ENCODE assay signal across 20 cellular contexts in genomic region chr16:8564934-8565345, GRCh38. TPM values are rescaled to one million over a fixed set of nuclear protein-coding genes. Genes with fewer than 3 reads are reported as not detected.
DNase-seq lines count a peak whose midpoint lies in the region; ATAC-seq, FAIRE-seq and TF ChIP-seq lines count a peak whose summit lies in the region.
"Had no signal": no experiment of that assay in that cellular context is flagged by ENCODE, and none has a peak within 500 bp of the region (broad histone marks: within the 10 kb centered on the region; RNA-seq: fewer than 3 reads in every experiment).

No MANE protein-coding gene starts in this region.

- H3K27me3 ChIP-seq in GM23338 (ENCODE audit: insufficient read depth) (no peaks in the 10 kb centered on the region; the same call in 1 of the 2 replicates), K562 (ENCODE audit: control insufficient read depth in 2 of 2, insufficient read depth in 2 of 2, low read length in 2 of 2) (peaks cover 5 to 16% of the 10 kb centered on the region in 2 experiments; a peak in 3 of 5 replicates)

- 0% methylated on average over 1 of the region's 1 CpG for WGBS in K562 (ENCODE audit: insufficient coverage, low coverage, missing lambda C conversion rate)

- CTCF ChIA-PET in HEK293 (lab: Yijun Ruan, JAX) (no interaction called here), K562 (lab: Yijun Ruan, JAX; ENCODE audit: low intra/inter-chr PET ratio) (no interaction called here)

- H3K27ac Mint-ChIP-seq in GM23338, result no peak overlapping the region
- H3K27ac Mint-ChIP-seq: CD4-positive, alpha-beta T cell had no signal

- H3K9me3 Mint-ChIP-seq in GM23338, result peaks cover 3% of the 10 kb centered on the region; the same call in 2 of the 3 replicates
- H3K9me3 Mint-ChIP-seq: CD4-positive, alpha-beta T cell had no signal

- H3K36me3 Mint-ChIP-seq in GM23338 (ENCODE audit: low read depth), result no peaks in the 10 kb centered on the region; the same call in 2 of the 3 replicates

- H3K9me1 ChIP-seq in K562 (ENCODE audit: control insufficient read depth, insufficient read depth, low read length), result no peaks in the 10 kb centered on the region

- H3K9me3 ChIP-seq in HEK293 (ENCODE audit: control insufficient read depth, insufficient read depth, low read depth, low read length) (no peaks in the 10 kb centered on the region), K562 (replicated peaks; ENCODE audit: control insufficient read depth, insufficient read depth, low read depth, low read length) (peaks cover 4% of the 10 kb centered on the region; the same call in 1 of the 2 replicates)
- H3K9me3 ChIP-seq: Caco-2 had no signal

- TF ChIP-seq RAD21 in K562 (CRISPR knock-in tag; conservative IDR thresholded peaks at IDR 0.05 in 1 of 2, IDR thresholded peaks at IDR 0.05 in 1 of 2), result no peak

- FAIRE-seq in K562 (lab: Jason Lieb, UNC), result no peak
- FAIRE-seq: A204.1, D721Med, G401.6, H54 had no signal

- in situ Hi-C loops in K562 (cut with MboI), result loop anchor here (5.0 to 25.0 kb wide), 2 partner anchors 317 to 1597 kb away; partner anchors contain the start of gene LITAFD

- H4K20me1 ChIP-seq in GM23338 (replicated peaks; ENCODE audit: insufficient read depth) (no peaks in the 10 kb centered on the region), K562 (replicated peaks; ENCODE audit: control insufficient read depth, insufficient read depth, low read length) (no peaks in the 10 kb centered on the region)

- POLR2A ChIA-PET in HEK293 (lab: Yijun Ruan, JAX) (no interaction called here), K562 (lab: Yijun Ruan, JAX) (no interaction called here)

- H3K4me3 ChIP-seq in GM23338 (peak overlapping the region; percentile 29; the same call in 1 of the 2 replicates), HEK293 (ENCODE audit: low read depth, low read length) (no peak overlapping the region), K562 (no peak overlapping the region)

- H3K4me1 ChIP-seq in GM23338 (ENCODE audit: insufficient read depth), result peaks cover 6% of the 10 kb centered on the region
- no peaks in the 10 kb centered on the region for H3K4me1 ChIP-seq in HEK293 (ENCODE audit: control insufficient read depth, insufficient read depth, low read length)
- peaks cover 0 to 6% of the 10 kb centered on the region in 2 experiments; a peak in 2 of 5 replicates for H3K4me1 ChIP-seq in K562 (replicated peaks in 1 of 2; ENCODE audit: control insufficient read depth in 2 of 2, insufficient read depth in 2 of 2, low read length in 2 of 2)
- H3K4me1 ChIP-seq: Caco-2 had no signal

- intact Hi-C loops in K562 (cut with micrococcal nuclease), result loop anchor here (5.0 to 10.0 kb wide), 2 partner anchors 92 to 570 kb away; no protein-coding TSS in a partner anchor

- no peak for DNase-seq in GM23338 (ENCODE audit: low spot score)
- no peak for DNase-seq in K562 (ENCODE audit: extremely low read depth in 1 of 4, low spot score in 3 of 4)
- DNase-seq in activated gamma-delta T cell (lab: John Stamatoyannopoulos, UW), result no peak
- no peak for DNase-seq in KG1 (lab: John Stamatoyannopoulos, UW)
- DNase-seq: AML-193; CD4-positive, alpha-beta T cell; IMR-90; Kasumi-1; KBM-7 had no signal

- H3K79me2 ChIP-seq in GM23338 (replicated peaks; ENCODE audit: insufficient read depth) (no peaks in the 10 kb centered on the region), K562 (ENCODE audit: control insufficient read depth, insufficient read depth, low read length) (no peaks in the 10 kb centered on the region)

- H3F3A ChIP-seq in GM23338 (replicated peaks; ENCODE audit: low read depth), result peaks cover 13% of the 10 kb centered on the region

- no peak for TF ChIP-seq POLR2A in K562 (conservative IDR thresholded peaks at IDR 0.05)

- no peak overlapping the region for H3K4me3 Mint-ChIP-seq in GM23338
- H3K4me3 Mint-ChIP-seq: CD4-positive, alpha-beta T cell had no signal

- no peak overlapping the region for H3K9ac ChIP-seq in K562 (ENCODE audit: insufficient read depth in 1 of 2, low read depth in 2 of 2, low read length in 2 of 2)

- BruUV-seq in K562 (replicated peaks; lab: Mats Ljungman, UMichigan), result no TSS peak

- H3K4me2 ChIP-seq in GM23338 (peak overlapping the region; percentile 52), K562 (ENCODE audit: insufficient read depth, low read length) (no peak overlapping the region)

- H3K27me3 Mint-ChIP-seq in GM23338 (ENCODE audit: insufficient read depth, low read depth, poor library complexity), result peaks cover 6% of the 10 kb centered on the region

- H3K36me3 ChIP-seq in GM23338 (ENCODE audit: insufficient read depth) (no peaks in the 10 kb centered on the region), HEK293 (ENCODE audit: control insufficient read depth in 2 of 2, insufficient read depth in 1 of 2, low read length in 2 of 2) (no peaks in the 10 kb centered on the region), K562 (ENCODE audit: control insufficient read depth, insufficient read depth, low read length) (no peaks in the 10 kb centered on the region)

- no peak for ATAC-seq in GM23338
- ATAC-seq in K562, result no peak
- no peak for ATAC-seq in GM19023 (IDR thresholded peaks at IDR 0.05; ENCODE audit: unreplicated experiment)
- ATAC-seq: HCT116 had no signal

- TF ChIP-seq EP300 in K562 (IDR thresholded peaks at IDR 0.05; ENCODE audit: low read length), result no peak

- H3K4me1 Mint-ChIP-seq in GM23338, result peaks cover 14% of the 10 kb centered on the region

- TF ChIP-seq CTCF in GM23338 (conservative IDR thresholded peaks at IDR 0.05; ENCODE audit: low read depth in 2 of 2), result no peak
- TF ChIP-seq CTCF in HEK293 (tag by site-specific recombination; IDR thresholded peaks at IDR 0.05), result no peak
- no peak for TF ChIP-seq CTCF in K562 (IDR thresholded peaks at IDR 0.05 in 2 of 3, conservative IDR thresholded peaks at IDR 0.05 in 1 of 3; ENCODE audit: insufficient read depth in 2 of 3, low read depth in 1 of 3, low read length in 3 of 3)

- no peaks in the 10 kb centered on the region for H3K9me2 ChIP-seq in GM23338 (ENCODE audit: insufficient read depth)

- no peak overlapping the region for H3K27ac ChIP-seq in GM23338 (ENCODE audit: low read depth)
- H3K27ac ChIP-seq in HEK293 (ENCODE audit: extremely low read depth, low read depth, low read length), result no peak overlapping the region
- H3K27ac ChIP-seq in K562 (ENCODE audit: extremely low read depth, low read depth, low read length), result no peak overlapping the region
- H3K27ac ChIP-seq: C4-2B had no signal

- H2AFZ ChIP-seq in GM23338, result no peak overlapping the region
- no peak overlapping the region for H2AFZ ChIP-seq in K562 (ENCODE audit: low read depth, low read length)

TF ChIP-seq in HEK293, 187 proteins besides CTCF, POLR2A, EP300 and RAD21 (continues in another document):
- TF ChIP-seq ZNF366 (tag by site-specific recombination; conservative IDR thresholded peaks at IDR 0.05) (peak; percentile 77), EGR2 (tag by site-specific recombination; IDR thresholded peaks at IDR 0.05; ENCODE audit: low read depth) (no peak), ZNF138 (tag by site-specific recombination; IDR thresholded peaks at IDR 0.05; ENCODE audit: borderline replicate concordance) (no peak)

RNA-seq across cellular contexts. Expression of gene TMEM114, which starts 25.4 kb away (rescaled TPM):
- 0.52 TPM in 1 of 2 replicates, not detected in the other for total RNA-seq in GM23338 (2014; rRNA removed; shearing (Covaris generic))
- polyA plus RNA-seq in GM23338 (2016; fragmentation: Nextera tagmentation; extraction: Ambion mirVana) (0.47 and 0.77 TPM in 2 replicates), K562 (2011; rRNA removed) (not detected in 2 replicates), K562 (2014; fragmentation: Illumina TruSeq; extraction: Trizol) (not detected in 2 replicates), K562 (2014; fragmentation: Nextera tagmentation; extraction: Ambion mirVana) (not detected), K562 (2014; rRNA removed) (not detected in 2 replicates)
- not detected in 2 replicates for total RNA-seq in K562 (2011; cell fraction: chromatin; rRNA removed; ENCODE audit: low replicate concordance)
- not detected in 2 replicates for total RNA-seq in K562 (2011; cell fraction: nucleolus; rRNA removed)
- total RNA-seq in K562 (2011; cell fraction: nucleoplasm; rRNA removed), result not detected in 2 replicates
- total RNA-seq in K562 (2014; rRNA removed) (not detected in 2 replicates), K562 (2014; rRNA removed; fragmentation: Illumina TruSeq; extraction: Trizol) (not detected in 2 replicates), K562 (2015; rRNA removed; fragmentation: Illumina TruSeq; extraction: Trizol) (not detected in 2 replicates), K562 (2021) (not detected in 2 replicates)
- not detected in 2 replicates for polyA plus RNA-seq in K562 (2011; cell fraction: cytosol; rRNA removed)
- not detected in 2 replicates for polyA plus RNA-seq in K562 (2011; cell fraction: nucleus; rRNA removed)
- polyA plus RNA-seq in K562 (2012), result not detected in 2 replicates
- polyA minus RNA-seq in K562 (2011; rRNA and poly(A)+ RNA removed), result not detected in 2 replicates
- polyA minus RNA-seq in K562 (2011; cell fraction: cytosol; rRNA and poly(A)+ RNA removed), result not detected in 2 replicates
- not detected in 2 replicates for polyA minus RNA-seq in K562 (2011; cell fraction: nucleus; rRNA and poly(A)+ RNA removed)
- total RNA-seq: Caco-2; CD4-positive, alpha-beta T cell; HT-29; IMR-90 had no signal
- polyA plus RNA-seq: BJ, IMR-90 had no signal

RNA-seq across cellular contexts. Expression of gene METTL22, which starts 56.6 kb away (rescaled TPM):
- 44.6 and 51.8 TPM in 2 replicates for total RNA-seq in GM23338 (2014; rRNA removed; shearing (Covaris generic))
- 44.8 and 51.4 TPM in 2 replicates for polyA plus RNA-seq in GM23338 (2016; fragmentation: Nextera tagmentation; extraction: Ambion mirVana)
- 203 and 313 TPM in 2 replicates for total RNA-seq in K562 (2011; cell fraction: chromatin; rRNA removed; ENCODE audit: low replicate concordance)
- total RNA-seq in K562 (2011; cell fraction: nucleolus; rRNA removed), result 169 and 173 TPM in 2 replicates
- 165 and 179 TPM in 2 replicates for total RNA-seq in K562 (2011; cell fraction: nucleoplasm; rRNA removed)
- 12.6 and 20.0 TPM in 2 replicates for total RNA-seq in K562 (2014; rRNA removed)
- 11.5 and 14.7 TPM in 2 replicates for total RNA-seq in K562 (2014; rRNA removed; fragmentation: Illumina TruSeq; extraction: Trizol)
- total RNA-seq in K562 (2015; rRNA removed; fragmentation: Illumina TruSeq; extraction: Trizol), result 16.5 and 18.5 TPM in 2 replicates
- 20.6 and 26.3 TPM in 2 replicates for total RNA-seq in K562 (2021)
- polyA plus RNA-seq in K562 (2011; rRNA removed), result 33.2 and 45.8 TPM in 2 replicates
- polyA plus RNA-seq in K562 (2011; cell fraction: cytosol; rRNA removed), result 36.0 and 51.2 TPM in 2 replicates
- polyA plus RNA-seq in K562 (2011; cell fraction: nucleus; rRNA removed), result 219 and 305 TPM in 2 replicates
- 14.2 and 22.5 TPM in 2 replicates for polyA plus RNA-seq in K562 (2012)
- polyA plus RNA-seq in K562 (2014; fragmentation: Illumina TruSeq; extraction: Trizol), result 21.2 and 22.6 TPM in 2 replicates
- polyA plus RNA-seq in K562 (2014; fragmentation: Nextera tagmentation; extraction: Ambion mirVana), result 10 to 100 TPM in 1 of 2 experiments, 1 to 10 TPM in 1; 6.9 to 12.1 TPM
- polyA plus RNA-seq in K562 (2014; rRNA removed), result 26.0 and 28.8 TPM in 2 replicates
- 49.2 and 53.8 TPM in 2 replicates for polyA minus RNA-seq in K562 (2011; rRNA and poly(A)+ RNA removed)
- polyA minus RNA-seq in K562 (2011; cell fraction: cytosol; rRNA and poly(A)+ RNA removed), result 26.8 and 31.0 TPM in 2 replicates
- 59.0 and 95.2 TPM in 2 replicates for polyA minus RNA-seq in K562 (2011; cell fraction: nucleus; rRNA and poly(A)+ RNA removed)
